Comparison of ENCODE assay signal across 15 cellular contexts in genomic region chr12:30959110-30959710, GRCh38. TPM values are rescaled to one million over a fixed set of nuclear protein-coding genes. Genes with fewer than 3 reads are reported as not detected.
DNase-seq lines count a peak whose midpoint lies in the region; ATAC-seq and TF ChIP-seq lines count a peak whose summit lies in the region.
"Had no signal": no experiment of that assay in that cellular context is flagged by ENCODE, and none has a peak within 500 bp of the region (broad histone marks: within the 10 kb centered on the region; RNA-seq: fewer than 3 reads in every experiment).

No MANE protein-coding gene starts in this region.

- H3K27me3 ChIP-seq in SK-N-SH (ENCODE audit: insufficient read depth), result no peaks in the 10 kb centered on the region
- H3K27me3 ChIP-seq: BLaER1 had no signal

- intact Hi-C loops in mucosa of descending colon (cut with DNase I, micrococcal nuclease), result no loop called here
- intact Hi-C loops in sciatic nerve (cut with DNase I), result no loop called here
- intact Hi-C loops in activated CD8-positive, alpha-beta T cell treated with anti-CD3 and anti-CD28 coated beads for 36 hours (cut with micrococcal nuclease), result no loop called here

- H3K4me1 Mint-ChIP-seq in activated CD8-positive, alpha-beta T cell treated with anti-CD3 and anti-CD28 coated beads for 36 hours (ENCODE audit: low read depth), result no peaks in the 10 kb centered on the region
- no peaks in the 10 kb centered on the region for H3K4me1 Mint-ChIP-seq in activated naive CD4-positive, alpha-beta T cell treated with anti-CD3 and anti-CD28 coated beads, Interleukin-2, amount 10 ng/mL, durations not matched to agents 7 days and 5 days
- H3K4me1 Mint-ChIP-seq: CD4-positive, CD25-positive, alpha-beta regulatory T cell had no signal

- ATAC-seq in SK-N-SH treated with all-trans-retinoic acid at 6 μM for 48 hours, result no peak
- ATAC-seq in mucosa of descending colon, result peak; percentile 38
- peak; percentile 73 for ATAC-seq in sciatic nerve
- no peak for ATAC-seq in activated CD8-positive, alpha-beta T cell treated with anti-CD3 and anti-CD28 coated beads for 36 hours
- no peak for ATAC-seq in GM21367 (IDR thresholded peaks at IDR 0.05; ENCODE audit: unreplicated experiment)

- H3K36me3 ChIP-seq in SK-N-SH (replicated peaks in 1 of 2; ENCODE audit: control insufficient read depth in 1 of 2, insufficient read depth in 2 of 2, low read length in 1 of 2), result no peaks in the 10 kb centered on the region
- H3K36me3 ChIP-seq in mucosa of descending colon (ENCODE audit: low read depth), result no peaks in the 10 kb centered on the region
- H3K36me3 ChIP-seq: BLaER1, HAP-1 had no signal

- CTCF ChIA-PET in SK-N-SH (lab: Yijun Ruan, JAX), result interaction anchor here (0.6 to 1.3 kb wide), 2 partner anchors 37 to 124 kb away, joined by 3 read pairs; no protein-coding TSS in a partner anchor
- CTCF ChIA-PET in activated CD8-positive, alpha-beta T cell treated with anti-CD3 and anti-CD28 coated beads for 36 hours (lab: Charles Lee), result no interaction called here
- CTCF ChIA-PET in activated naive CD4-positive, alpha-beta T cell treated with anti-CD3 and anti-CD28 coated beads, Interleukin-2, amount 10 ng/mL, durations not matched to agents 7 days and 5 days (lab: Charles Lee), result no interaction called here

- H3K9me2 ChIP-seq in SK-N-SH, result no peaks in the 10 kb centered on the region

- H3K36me3 Mint-ChIP-seq in activated CD8-positive, alpha-beta T cell treated with anti-CD3 and anti-CD28 coated beads for 36 hours (ENCODE audit: low read depth), result no peaks in the 10 kb centered on the region
- H3K36me3 Mint-ChIP-seq in activated naive CD4-positive, alpha-beta T cell treated with anti-CD3 and anti-CD28 coated beads, Interleukin-2, amount 10 ng/mL, durations not matched to agents 7 days and 5 days, result no peaks in the 10 kb centered on the region
- H3K36me3 Mint-ChIP-seq: CD4-positive, CD25-positive, alpha-beta regulatory T cell had no signal

- H2AFZ ChIP-seq in SK-N-SH (ENCODE audit: low read depth), result no peak overlapping the region

- POLR2A ChIA-PET in SK-N-SH (lab: Yijun Ruan, JAX), result no interaction called here
- POLR2A ChIA-PET in activated CD8-positive, alpha-beta T cell treated with anti-CD3 and anti-CD28 coated beads for 36 hours (lab: Charles Lee), result no interaction called here

- H3K27ac Mint-ChIP-seq in activated CD8-positive, alpha-beta T cell treated with anti-CD3 and anti-CD28 coated beads for 36 hours, result no peak overlapping the region
- H3K27ac Mint-ChIP-seq in activated naive CD4-positive, alpha-beta T cell treated with anti-CD3 and anti-CD28 coated beads, Interleukin-2, amount 10 ng/mL, durations not matched to agents 7 days and 5 days, result no peak overlapping the region
- H3K27ac Mint-ChIP-seq: HFFc6 had no signal

- DNase-seq in SK-N-SH (no peak), mucosa of descending colon (peak in 1 of 3 donors; percentile 26), sciatic nerve (ENCODE audit: low spot score) (no peak)
- DNase-seq in activated CD8-positive, alpha-beta T cell treated with anti-CD3 and anti-CD28 coated beads for 36 hours, result no peak
- no peak for DNase-seq in activated naive CD4-positive, alpha-beta T cell treated with anti-CD3 and anti-CD28 coated beads, Interleukin-2, amount 10 ng/mL, durations not matched to agents 7 days and 5 days
- DNase-seq: 8988T; AML-193; CD4-positive, CD25-positive, alpha-beta regulatory T cell; DMS53; GF-D8; HFFc6 had no signal

- TF ChIP-seq CTCF in SK-N-SH (IDR thresholded peaks at IDR 0.05) (no peak), mucosa of descending colon (IDR thresholded peaks at IDR 0.05) (no peak)
- no peak for TF ChIP-seq CTCF in activated CD8-positive, alpha-beta T cell treated with anti-CD3 and anti-CD28 coated beads for 36 hours (IDR thresholded peaks at IDR 0.05)

- H4K20me1 ChIP-seq in SK-N-SH (ENCODE audit: insufficient read depth), result no peaks in the 10 kb centered on the region
- H4K20me1 ChIP-seq: BLaER1 had no signal

- no peak overlapping the region for H3K9ac ChIP-seq in SK-N-SH
- H3K9ac ChIP-seq: BLaER1 had no signal

- H3K9me3 Mint-ChIP-seq in activated CD8-positive, alpha-beta T cell treated with anti-CD3 and anti-CD28 coated beads for 36 hours, result no peaks in the 10 kb centered on the region
- H3K9me3 Mint-ChIP-seq in activated naive CD4-positive, alpha-beta T cell treated with anti-CD3 and anti-CD28 coated beads, Interleukin-2, amount 10 ng/mL, durations not matched to agents 7 days and 5 days, result no peaks in the 10 kb centered on the region
- H3K9me3 Mint-ChIP-seq: HFFc6 had no signal

- H3K27me3 Mint-ChIP-seq in activated CD8-positive, alpha-beta T cell treated with anti-CD3 and anti-CD28 coated beads for 36 hours, result peaks cover 2% of the 10 kb centered on the region
- no peaks in the 10 kb centered on the region for H3K27me3 Mint-ChIP-seq in activated naive CD4-positive, alpha-beta T cell treated with anti-CD3 and anti-CD28 coated beads, Interleukin-2, amount 10 ng/mL, durations not matched to agents 7 days and 5 days

- H3F3A ChIP-seq in SK-N-SH (replicated peaks; ENCODE audit: insufficient read depth), result no peaks in the 10 kb centered on the region

- H3K4me2 ChIP-seq in SK-N-SH, result no peak overlapping the region
- H3K4me2 ChIP-seq: BLaER1 had no signal

- H3K4me3 ChIP-seq in SK-N-SH (ENCODE audit: low read depth in 2 of 2, low read length in 1 of 2) (no peak overlapping the region), mucosa of descending colon (no peak overlapping the region)
- H3K4me3 ChIP-seq: BLaER1, HAP-1 had no signal

- no peak for TF ChIP-seq RAD21 in SK-N-SH (IDR thresholded peaks at IDR 0.05; ENCODE audit: low read length)

- H3K79me2 ChIP-seq in SK-N-SH (ENCODE audit: insufficient read depth), result no peaks in the 10 kb centered on the region

- H3K4me3 Mint-ChIP-seq in activated CD8-positive, alpha-beta T cell treated with anti-CD3 and anti-CD28 coated beads for 36 hours, result no peak overlapping the region
- H3K4me3 Mint-ChIP-seq in activated naive CD4-positive, alpha-beta T cell treated with anti-CD3 and anti-CD28 coated beads, Interleukin-2, amount 10 ng/mL, durations not matched to agents 7 days and 5 days, result no peak overlapping the region
- H3K4me3 Mint-ChIP-seq: HFFc6 had no signal

- H3K4me1 ChIP-seq in SK-N-SH (ENCODE audit: control insufficient read depth in 1 of 2, insufficient read depth in 2 of 2, low read depth in 1 of 2, low read length in 1 of 2) (no peaks in the 10 kb centered on the region), mucosa of descending colon (ENCODE audit: low read depth) (no peaks in the 10 kb centered on the region)
- H3K4me1 ChIP-seq: BLaER1, HAP-1 had no signal

- 86% methylated on average over 16 of the region's 16 CpGs for WGBS in SK-N-SH (ENCODE audit: low lambda C conversion rate)

- TF ChIP-seq EP300 in SK-N-SH (IDR thresholded peaks at IDR 0.05; ENCODE audit: borderline replicate concordance in 1 of 2, low read depth in 1 of 2, low read length in 1 of 2), result no peak

- no peak overlapping the region for H3K27ac ChIP-seq in SK-N-SH (ENCODE audit: low read depth in 2 of 2, low read length in 1 of 2)
- H3K27ac ChIP-seq: BLaER1 had no signal

- H3K9me3 ChIP-seq in SK-N-SH, result no peaks in the 10 kb centered on the region
- no peaks in the 10 kb centered on the region for H3K9me3 ChIP-seq in mucosa of descending colon
- H3K9me3 ChIP-seq: BLaER1, HAP-1 had no signal

TF ChIP-seq in SK-N-SH treated with all-trans-retinoic acid at 6 μM for 48 hours, 23 proteins besides CTCF, POLR2A, EP300 and RAD21 (continues in another document):
- TF ChIP-seq GLIS3 (CRISPR knock-in tag; IDR thresholded peaks at IDR 0.05), result no peak

TF ChIP-seq in SK-N-SH, 30 proteins besides CTCF, POLR2A, EP300 and RAD21 (continues in another document):
- TF ChIP-seq YY1 (IDR thresholded peaks at IDR 0.05; ENCODE audit: low read depth) (no peak), NRF1 (IDR thresholded peaks at IDR 0.05; ENCODE audit: low read depth, low read length) (no peak), NFIC (IDR thresholded peaks at IDR 0.05; ENCODE audit: borderline replicate concordance) (no peak), JUND (IDR thresholded peaks at IDR 0.05) (no peak), PBX3 (IDR thresholded peaks at IDR 0.05) (no peak), GATA2 (CRISPR knock-in tag; IDR thresholded peaks at IDR 0.05) (no peak), USF2 (IDR thresholded peaks at IDR 0.05; ENCODE audit: borderline replicate concordance, low read depth, low read length) (no peak), IRF3 (IDR thresholded peaks at IDR 0.05; ENCODE audit: low read depth, low read length) (no peak), RCOR1 (IDR thresholded peaks at IDR 0.05; ENCODE audit: low read length) (no peak), TCF12 (IDR thresholded peaks at IDR 0.05) (no peak)

RNA-seq across cellular contexts. Expression of gene TSPAN11, which starts 32.7 kb away (rescaled TPM):
- 6.4 and 6.6 TPM in 2 replicates for polyA plus RNA-seq in SK-N-SH (2012; rRNA removed)
- polyA plus RNA-seq in SK-N-SH (2012; cell fraction: cytosol; rRNA removed), result 3.0 and 5.2 TPM in 2 replicates
- 10.4 and 11.0 TPM in 2 replicates for polyA plus RNA-seq in SK-N-SH (2012; cell fraction: nucleus; rRNA removed)
- total RNA-seq in mucosa of descending colon (10 to 100 TPM in 1 of 3 donors, 1 to 10 TPM in 2; 3.2 to 19.9 (median 4.2) TPM), sciatic nerve (29.7 TPM)
- total RNA-seq in activated CD8-positive, alpha-beta T cell treated with anti-CD3 and anti-CD28 coated beads for 36 hours, result not detected
- total RNA-seq: CD4-positive, CD25-positive, alpha-beta regulatory T cell had no signal
- polyA plus RNA-seq: CD4-positive, CD25-positive, alpha-beta regulatory T cell had no signal

Comparison
In these comparisons a context has a peak if more than half of its experiments do, and no peak if none do; other contexts are left out.
1. ATAC-seq: peak in mucosa of descending colon (single experiment) and sciatic nerve (single experiment); none in SK-N-SH treated with all-trans-retinoic acid at 6 μM for 48 hours (single experiment), activated CD8-positive, alpha-beta T cell treated with anti-CD3 and anti-CD28 coated beads for 36 hours (single experiment) and GM21367 (single experiment).
2. RNA of gene TSPAN11, which starts 32.7 kb away (total RNA-seq): 29.7 TPM in sciatic nerve (single experiment) and 3.2 to 19.9 TPM in mucosa of descending colon; not detected in activated CD8-positive, alpha-beta T cell treated with anti-CD3 and anti-CD28 coated beads for 36 hours; every median in the first group is over 4 times any median in the second.